In genomic region chr17:61048398-61049106, GRCh38 we compare ENCODE assay signal across 13 cellular contexts.
"Had no signal": no experiment of that assay in that cellular context is flagged by ENCODE, and none has a peak within 500 bp of the region (broad histone marks: within the 10 kb centered on the region; RNA-seq: fewer than 3 reads in every experiment).

No MANE protein-coding gene starts in this region.

- H3K27ac ChIP-seq: body of pancreas, epithelial cell of prostate, parathyroid adenoma, thyroid gland, uterus had no signal

- H3K9me3 ChIP-seq: body of pancreas, thyroid gland, uterus had no signal

- DNase-seq: activated CD8-positive, alpha-beta T cell treated with anti-CD3 and anti-CD28 coated beads for 36 hours; activated naive CD4-positive, alpha-beta T cell treated with anti-CD3 and anti-CD28 coated beads, Interleukin-2, amount 10 ng/mL, durations not matched to agents 7 days and 5 days; amniotic stem cell; body of pancreas; central memory CD4-positive, alpha-beta T cell; effector memory CD4-positive, alpha-beta T cell; stimulated activated CD4-positive, alpha-beta T cell treated with anti-CD3 and anti-CD28 coated beads, Interleukin-15, amount 100 ng/mL, for 24 hours; stimulated activated CD4-positive, alpha-beta T cell treated with anti-CD3 and anti-CD28 coated beads, Interleukin-4, amount 100 ng/mL, for 24 hours; thyroid gland; uterus had no signal

- H3K9me3 Mint-ChIP-seq: activated CD8-positive, alpha-beta T cell treated with anti-CD3 and anti-CD28 coated beads for 36 hours; activated naive CD4-positive, alpha-beta T cell treated with anti-CD3 and anti-CD28 coated beads, Interleukin-2, amount 10 ng/mL, durations not matched to agents 7 days and 5 days; activated T-helper 2 cell treated with anti-CD3 and anti-CD28 coated beads, Interferon-gamma antibody, Interleukin-2, Interleukin-4, amounts not matched to agents 10 μg/mL and 5 μg/mL and 100 μg/mL, durations not matched to agents 14 hours and 24 hours and 36 hours had no signal

- H3K36me3 ChIP-seq: thyroid gland, uterus had no signal

- H3K27me3 ChIP-seq: body of pancreas, thyroid gland, uterus had no signal

- H3K4me1 ChIP-seq: body of pancreas, parathyroid adenoma, uterus had no signal

- H3K27me3 Mint-ChIP-seq: activated CD8-positive, alpha-beta T cell treated with anti-CD3 and anti-CD28 coated beads for 36 hours; activated naive CD4-positive, alpha-beta T cell treated with anti-CD3 and anti-CD28 coated beads, Interleukin-2, amount 10 ng/mL, durations not matched to agents 7 days and 5 days had no signal

- H3K4me3 Mint-ChIP-seq: activated CD8-positive, alpha-beta T cell treated with anti-CD3 and anti-CD28 coated beads for 36 hours; activated naive CD4-positive, alpha-beta T cell treated with anti-CD3 and anti-CD28 coated beads, Interleukin-2, amount 10 ng/mL, durations not matched to agents 7 days and 5 days had no signal

- H3K4me3 ChIP-seq: body of pancreas, thyroid gland, uterus had no signal

- H3K36me3 Mint-ChIP-seq: activated naive CD4-positive, alpha-beta T cell treated with anti-CD3 and anti-CD28 coated beads, Interleukin-2, amount 10 ng/mL, durations not matched to agents 7 days and 5 days had no signal

- H2AFZ ChIP-seq: parathyroid adenoma had no signal

- H3K4me1 Mint-ChIP-seq: activated naive CD4-positive, alpha-beta T cell treated with anti-CD3 and anti-CD28 coated beads, Interleukin-2, amount 10 ng/mL, durations not matched to agents 7 days and 5 days had no signal

- H3K79me2 ChIP-seq: parathyroid adenoma had no signal

- H3K27ac Mint-ChIP-seq: activated CD8-positive, alpha-beta T cell treated with anti-CD3 and anti-CD28 coated beads for 36 hours; activated naive CD4-positive, alpha-beta T cell treated with anti-CD3 and anti-CD28 coated beads, Interleukin-2, amount 10 ng/mL, durations not matched to agents 7 days and 5 days; activated T-helper 2 cell treated with anti-CD3 and anti-CD28 coated beads, Interferon-gamma antibody, Interleukin-2, Interleukin-4, amounts not matched to agents 10 μg/mL and 5 μg/mL and 100 μg/mL, durations not matched to agents 14 hours and 24 hours and 36 hours had no signal

- ATAC-seq: activated CD8-positive, alpha-beta T cell treated with anti-CD3 and anti-CD28 coated beads for 36 hours; body of pancreas had no signal
